In genomic region chr5:4831325-4831724, GRCh38 we compare ENCODE assay signal across 20 cellular contexts.
A peak's percentile ranks its signal among the peaks of the same experiment; 100 is the strongest.
DNase-seq lines count a peak whose midpoint lies in the region; ATAC-seq, FAIRE-seq and TF ChIP-seq lines count a peak whose summit lies in the region.
"Had no signal": no experiment of that assay in that cellular context is flagged by ENCODE, and none has a peak within 500 bp of the region (broad histone marks: within the 10 kb centered on the region; RNA-seq: fewer than 3 reads in every experiment).

No MANE protein-coding gene starts in this region.

- no peak for FAIRE-seq in H1 (lab: Jason Lieb, UNC)
- FAIRE-seq: A204.1, GM12878 had no signal

- DNase-seq in Daoy (ENCODE audit: low read depth) (peak; percentile 27), H1 (ENCODE audit: low read depth in 1 of 2, low spot score in 2 of 2) (no peak), mesendoderm (peak; percentile 45), aorta (no peak), NCI-H2081 (lab: John Stamatoyannopoulos, UW) (no peak), WERI-Rb-1 (no peak)
- DNase-seq: Caco-2; CD4-positive, CD25-positive, alpha-beta regulatory T cell; CD8-positive, alpha-beta T cell; DMS153; DND-41; EL; GDM1; H9 had no signal

- H3K4me2 ChIP-seq in H1 (ENCODE audit: insufficient read depth in 1 of 2, low read depth in 2 of 2, low read length in 2 of 2) (no peak overlapping the region), mesendoderm (ENCODE audit: low read length) (no peak overlapping the region)

- no peaks in the 10 kb centered on the region for H3K4me1 ChIP-seq in H1 (replicated peaks in 1 of 4; ENCODE audit: control insufficient read depth in 3 of 4, insufficient read depth in 4 of 4, low read length in 3 of 4)
- no peaks in the 10 kb centered on the region for H3K4me1 ChIP-seq in mesendoderm (ENCODE audit: control insufficient read depth, low read depth, low read length)
- no peaks in the 10 kb centered on the region for H3K4me1 ChIP-seq in aorta (ENCODE audit: control insufficient read depth in 1 of 2, insufficient read depth in 2 of 2, low read length in 2 of 2)
- H3K4me1 ChIP-seq: Caco-2 had no signal

- no peak overlapping the region for H2AK5ac ChIP-seq in H1 (ENCODE audit: low read depth, low read length)
- no peak overlapping the region for H2AK5ac ChIP-seq in mesendoderm (ENCODE audit: low read length)

- H3K9ac ChIP-seq in H1 (replicated peaks in 1 of 4; ENCODE audit: extremely low read depth in 1 of 4, low read depth in 3 of 4, low read length in 3 of 4) (no peak overlapping the region), mesendoderm (ENCODE audit: low read length) (no peak overlapping the region)
- H3K9ac ChIP-seq: BLaER1 had no signal

- intact Hi-C loops in aorta (cut with DNase I) = no loop called here

- POLR2A ChIA-PET in H1 (lab: Charles Lee; ENCODE audit: partially characterized antibody) = no interaction called here

- H3K79me1 ChIP-seq in H1 (ENCODE audit: low read depth, low read length) (no peaks in the 10 kb centered on the region), mesendoderm (ENCODE audit: low read length) (no peaks in the 10 kb centered on the region)

- H3K18ac ChIP-seq in H1 (ENCODE audit: extremely low read depth, low read length) (no peak overlapping the region), mesendoderm (ENCODE audit: low read length) (no peak overlapping the region)

- H4K8ac ChIP-seq in H1 (ENCODE audit: extremely low read depth, insufficient read depth, low read length) (no peak overlapping the region), mesendoderm (ENCODE audit: low read depth, low read length) (no peak overlapping the region)

- H2BK5ac ChIP-seq in H1 (ENCODE audit: low read depth, low read length) = no peak overlapping the region
- no peak overlapping the region for H2BK5ac ChIP-seq in mesendoderm (ENCODE audit: low read length)

- H3K4ac ChIP-seq in H1 (replicated peaks; ENCODE audit: insufficient read length, low read depth, low read length) = no peak overlapping the region
- no peak overlapping the region for H3K4ac ChIP-seq in mesendoderm (ENCODE audit: low read depth, low read length)

- H3K9me3 ChIP-seq in H1 (ENCODE audit: insufficient read depth in 2 of 2, low read depth in 1 of 2, low read length in 1 of 2) = no peaks in the 10 kb centered on the region
- peaks cover 2% of the 10 kb centered on the region for H3K9me3 ChIP-seq in aorta (ENCODE audit: control insufficient read depth, low read length)
- H3K9me3 ChIP-seq in WERI-Rb-1 (ENCODE audit: severe bottlenecking) = no peaks in the 10 kb centered on the region
- H3K9me3 ChIP-seq: Caco-2 had no signal

- H4K20me1 ChIP-seq in H1 (replicated peaks in 1 of 2; ENCODE audit: control insufficient read depth in 1 of 2, insufficient read depth in 2 of 2, low read length in 2 of 2) = no peaks in the 10 kb centered on the region
- H4K20me1 ChIP-seq: BLaER1 had no signal

- no peak for ATAC-seq in aorta (ENCODE audit: low FRiP score)
- ATAC-seq: CD8-positive, alpha-beta T cell; GM12878; HCT116 had no signal

- H4K91ac ChIP-seq in H1 (replicated peaks; ENCODE audit: insufficient read length, low read length) = no peak overlapping the region

- H3K27ac ChIP-seq in H1 (ENCODE audit: low read depth, low read length) (no peak overlapping the region), mesendoderm (ENCODE audit: low read depth, low read length) (no peak overlapping the region), aorta (ENCODE audit: low read depth in 1 of 2, low read length in 2 of 2) (no peak overlapping the region), WERI-Rb-1 (no peak overlapping the region)
- H3K27ac ChIP-seq: 22Rv1, BLaER1, C4-2B had no signal

- TF ChIP-seq RAD21 in H1 (IDR thresholded peaks at IDR 0.05 in 1 of 2, conservative IDR thresholded peaks at IDR 0.05 in 1 of 2; ENCODE audit: low read depth in 2 of 2, low read length in 2 of 2) = no peak

- H3K23me2 ChIP-seq in H1 (ENCODE audit: low read depth, low read length) = no peaks in the 10 kb centered on the region

- CTCF ChIA-PET in H1 (lab: Charles Lee; ENCODE audit: partially characterized antibody) = interaction anchor here (1.3 kb wide), 1 partner anchor 37 kb away, joined by 3 read pairs; no protein-coding TSS in a partner anchor

- TF ChIP-seq POLR2A in H1 (IDR thresholded peaks at IDR 0.05; ENCODE audit: control extremely low read depth in 1 of 2, low read depth in 2 of 2, low read length in 2 of 2) = no peak

- WGBS in H1 (ENCODE audit: extremely low coverage in 1 of 2, insufficient coverage in 1 of 2, insufficient read length in 1 of 2, insufficient replicate concordance in 2 of 2, low coverage in 1 of 2, low lambda C conversion rate in 2 of 2, missing lambda C conversion rate in 1 of 2), 2 experiments = 89% methylated on average over 1 of the region's 1 CpG; no CpG with 5 or more reads in 1 of the 2 experiments
- no CpG with 5 or more reads among the region's 1 CpG for WGBS in mesendoderm (ENCODE audit: extremely low coverage, insufficient coverage, low lambda C conversion rate)
- 34 to 52% methylated on average over 1 of the region's 1 CpG for WGBS in aorta, 2 donors

- no peaks in the 10 kb centered on the region for H3K36me3 ChIP-seq in H1 (ENCODE audit: control insufficient read depth in 2 of 4, insufficient read depth in 4 of 4, low read length in 3 of 4)
- no peaks in the 10 kb centered on the region for H3K36me3 ChIP-seq in mesendoderm (ENCODE audit: control insufficient read depth, insufficient read depth, low read length)
- no peaks in the 10 kb centered on the region for H3K36me3 ChIP-seq in aorta (ENCODE audit: control insufficient read depth in 1 of 2, insufficient read depth in 2 of 2, low read length in 1 of 2)
- H3K36me3 ChIP-seq in WERI-Rb-1 = no peaks in the 10 kb centered on the region
- H3K36me3 ChIP-seq: BLaER1 had no signal

- no peaks in the 10 kb centered on the region for H3K27me3 ChIP-seq in H1 (replicated peaks in 1 of 4; ENCODE audit: control insufficient read depth in 3 of 4, extremely low read depth in 1 of 4, insufficient read depth in 3 of 4, low read length in 3 of 4)
- H3K27me3 ChIP-seq in mesendoderm (ENCODE audit: insufficient read depth, low read length, poor library complexity) = no peaks in the 10 kb centered on the region
- no peaks in the 10 kb centered on the region for H3K27me3 ChIP-seq in aorta (ENCODE audit: control insufficient read depth in 1 of 2, insufficient read depth in 2 of 2, low read length in 1 of 2)
- peaks cover 26% of the 10 kb centered on the region for H3K27me3 ChIP-seq in WERI-Rb-1 (ENCODE audit: insufficient read depth, low read depth, severe bottlenecking)
- H3K27me3 ChIP-seq: BLaER1 had no signal

- H3K14ac ChIP-seq in H1 (ENCODE audit: insufficient read length) = no peak overlapping the region

- H2BK15ac ChIP-seq in H1 (ENCODE audit: low read length) (no peak overlapping the region), mesendoderm (replicated peaks; ENCODE audit: low read depth) (no peak overlapping the region)

- TF ChIP-seq CTCF in H1 (IDR thresholded peaks at IDR 0.05; ENCODE audit: control extremely low read depth in 1 of 3, insufficient read depth in 1 of 3, low read depth in 1 of 3, low read length in 3 of 3) (no peak), WERI-Rb-1 (IDR thresholded peaks at IDR 0.05; ENCODE audit: low read depth, low read length) (no peak)

- no peak overlapping the region for H2BK20ac ChIP-seq in H1 (ENCODE audit: low read length)

- no peak overlapping the region for H4K5ac ChIP-seq in H1 (ENCODE audit: insufficient read length, low read depth, low read length)
- H4K5ac ChIP-seq in mesendoderm (ENCODE audit: low read length) = no peak overlapping the region

- H3K23ac ChIP-seq in H1 (ENCODE audit: insufficient read length) (no peak overlapping the region), mesendoderm (ENCODE audit: low read length) (no peak overlapping the region)

- H3K4me3 ChIP-seq in H1 (ENCODE audit: extremely low read depth in 1 of 4, insufficient read depth in 2 of 4, low read depth in 3 of 4, low read length in 4 of 4) = no peak overlapping the region
- H3K4me3 ChIP-seq in mesendoderm (ENCODE audit: low read length) = no peak overlapping the region
- no peak overlapping the region for H3K4me3 ChIP-seq in aorta (ENCODE audit: low read length in 2 of 2)
- no peak overlapping the region for H3K4me3 ChIP-seq in WERI-Rb-1 (ENCODE audit: low read depth, low read length)
- H3K4me3 ChIP-seq: BLaER1, GM12878 had no signal

- H3K56ac ChIP-seq in H1 (replicated peaks; ENCODE audit: insufficient read length, low read depth, low read length) (no peak overlapping the region), mesendoderm (ENCODE audit: low read length) (no peak overlapping the region)

- H2AFZ ChIP-seq in H1 (ENCODE audit: low read length) = peak overlapping the region; percentile 53; the same call in 1 of the 2 replicates

- no peak for TF ChIP-seq EP300 in H1 (IDR thresholded peaks at IDR 0.05; ENCODE audit: borderline replicate concordance in 1 of 2, low read depth in 2 of 2, low read length in 2 of 2)

- no peak overlapping the region for H2BK12ac ChIP-seq in H1 (ENCODE audit: low read depth, low read length)

- H2BK120ac ChIP-seq in H1 (replicated peaks; ENCODE audit: low read depth, low read length) (no peak overlapping the region), mesendoderm (ENCODE audit: low read depth, low read length) (no peak overlapping the region)

- H3K79me2 ChIP-seq in H1 (ENCODE audit: control insufficient read depth in 1 of 2, insufficient read depth in 2 of 2, low read length in 2 of 2) = no peaks in the 10 kb centered on the region
- no peaks in the 10 kb centered on the region for H3K79me2 ChIP-seq in mesendoderm (ENCODE audit: control insufficient read depth, insufficient read depth, low read length)

Comparison
In these comparisons a context has a peak if more than half of its experiments do, and no peak if none do; other contexts are left out.
1. DNase-seq: peak in Daoy (single experiment) and mesendoderm (single experiment); none in H1 (0 of 2), aorta (0 of 2), NCI-H2081 (0 of 2) and WERI-Rb-1 (single experiment).